In genomic region chr9:119398350-119398749, GRCh38 we compare ENCODE assay signal across 31 cellular contexts. TPM values are rescaled to one million over a fixed set of nuclear protein-coding genes. Genes with fewer than 3 reads are reported as not detected.
"Had no signal": no experiment of that assay in that cellular context is flagged by ENCODE, and none has a peak within 500 bp of the region (broad histone marks: within the 10 kb centered on the region; RNA-seq: fewer than 3 reads in every experiment).

No MANE protein-coding gene starts in this region.

- H3K4me3 ChIP-seq: adrenal gland, body of pancreas, breast epithelium, PC-9 had no signal

- H3K27me3 ChIP-seq: adrenal gland, body of pancreas had no signal

- DNase-seq: activated B cell treated with CpG ODN at 0.5 μM for 24 hours; activated CD4-positive, alpha-beta memory T cell treated with anti-CD3 and anti-CD28 coated beads for 36 hours; activated CD4-positive, alpha-beta T cell treated with anti-CD3 and anti-CD28 coated beads for 4 hours; activated CD4-positive, alpha-beta T cell treated with anti-CD3 and anti-CD28 coated beads, Interleukin-2, amount 50 U/mL, for 1 hour; activated CD4-positive, CD25-positive, alpha-beta regulatory T cell treated with anti-CD3 and anti-CD28 coated beads, Interleukin-2, amount 50 U/mL, for 72 hours; activated CD8-positive, alpha-beta memory T cell treated with anti-CD3 and anti-CD28 coated beads, Interleukin-2, amount 50 U/mL, for 4 hours; activated gamma-delta T cell treated with Interleukin-2 at 50 U/mL for 16 hours; activated naive CD4-positive, alpha-beta T cell treated with anti-CD3 and anti-CD28 coated beads for 36 hours; activated T-cell treated with anti-CD3 and anti-CD28 coated beads for 4 hours; activated T-cell treated with anti-CD3 and anti-CD28 coated beads, Interleukin-2, amount 50 U/mL, for 4 hours; adrenal gland; body of pancreas; MM.1S; MV-4-11; NCI-H1092; NCI-H1436 treated with DMSO at 0.1 percent for 48 hours; NCI-H1694 treated with DMSO at 0.1 percent for 48 hours; NCI-H2029; NCI-H345; NCI-H524 treated with DMSO at 0.1 percent for 48 hours; NK-92 treated with Interleukin-12 subunit alpha and Interleukin-12 subunit beta, amount 100 ng/mL, for 24 hours; PC-9; Right ventricle myocardium superior; SW 1271; T-helper 1 cell; T-helper 2 cell; T-helper 9 cell had no signal

- H3K27ac ChIP-seq: adrenal gland, body of pancreas, breast epithelium, PC-9, VCaP had no signal

- H3K9me3 ChIP-seq: adrenal gland, body of pancreas, breast epithelium had no signal

- H3K4me1 ChIP-seq: adrenal gland, body of pancreas, breast epithelium had no signal

- H3K36me3 ChIP-seq: adrenal gland, breast epithelium had no signal

RNA-seq across cellular contexts. Expression of gene BRINP1, which starts 29.1 kb away (rescaled TPM):
- total RNA-seq: activated B cell treated with CpG ODN at 0.5 μM for 24 hours; activated CD4-positive, alpha-beta memory T cell treated with anti-CD3 and anti-CD28 coated beads for 36 hours; activated naive CD4-positive, alpha-beta T cell treated with anti-CD3 and anti-CD28 coated beads for 36 hours; activated naive CD4-positive, alpha-beta T cell treated with anti-CD3 and anti-CD28 coated beads, Interleukin-2, amount 50 U/mL, for 72 hours; activated T-cell treated with anti-CD3 and anti-CD28 coated beads, Interleukin-2, amount 50 U/mL, for 4 hours; activated T-helper 1 cell treated with anti-CD3 and anti-CD28 coated beads, Interleukin-12 subunit alpha, Interleukin-12 subunit beta, Interleukin-2, Interleukin-4 antibody, amounts not matched to agents 30 ng/mL and 10 ng/mL and 1 ng/mL, durations not matched to agents 14 hours and 24 hours and 36 hours; PC-9 had no signal
